ENCODE assay signal across 36 cellular contexts in genomic region chr2:21617885-21618434, GRCh38.
"Had no signal": no experiment of that assay in that cellular context is flagged by ENCODE, and none has a peak within 500 bp of the region (broad histone marks: within the 10 kb centered on the region; RNA-seq: fewer than 3 reads in every experiment).

No MANE protein-coding gene starts in this region.

- H3K27me3 ChIP-seq: adrenal gland, body of pancreas, brain microvascular endothelial cell, breast epithelium had no signal

- ATAC-seq: activated CD4-positive, alpha-beta T cell treated with anti-CD3 and anti-CD28 coated beads for 36 hours; activated CD4-positive, CD25-positive, alpha-beta regulatory T cell treated with anti-CD3 and anti-CD28 coated beads, Interleukin-2, amount 50 U/mL, for 24 hours; activated CD8-positive, alpha-beta memory T cell treated with anti-CD3 and anti-CD28 coated beads, Interleukin-2, amount 10 ng/mL, durations not matched to agents 7 days and 5 days; activated CD8-positive, alpha-beta T cell treated with anti-CD3 and anti-CD28 coated beads, Interleukin-2, amount 10 ng/mL, durations not matched to agents 7 days and 5 days; activated naive CD4-positive, alpha-beta T cell treated with anti-CD3 and anti-CD28 coated beads, Interleukin-2, amount 50 U/mL, for 72 hours; body of pancreas had no signal

- H3K9me3 Mint-ChIP-seq: activated CD4-positive, alpha-beta T cell treated with anti-CD3 and anti-CD28 coated beads, Interleukin-2, amount 10 ng/mL, durations not matched to agents 7 days and 5 days had no signal

- H3K4me3 ChIP-seq: adrenal gland, body of pancreas, breast epithelium had no signal

- H3K27ac ChIP-seq: adrenal gland, body of pancreas, brain microvascular endothelial cell, breast epithelium, VCaP had no signal

- FAIRE-seq: astrocyte, TTC549 had no signal

- DNase-seq: activated CD4-positive, alpha-beta memory T cell treated with anti-CD3 and anti-CD28 coated beads, Interleukin-2, amount 10 ng/mL, durations not matched to agents 7 days and 5 days; activated CD4-positive, alpha-beta T cell treated with anti-CD3 and anti-CD28 coated beads for 1 hour; activated CD4-positive, alpha-beta T cell treated with anti-CD3 and anti-CD28 coated beads for 36 hours; activated CD4-positive, alpha-beta T cell treated with anti-CD3 and anti-CD28 coated beads for 48 hours; activated CD4-positive, alpha-beta T cell treated with anti-CD3 and anti-CD28 coated beads, Interleukin-2, amount 10 ng/mL, durations not matched to agents 7 days and 5 days; activated CD4-positive, alpha-beta T cell treated with anti-CD3 and anti-CD28 coated beads, Interleukin-2, amount 50 U/mL, for 48 hours; activated CD4-positive, CD25-positive, alpha-beta regulatory T cell; activated CD8-positive, alpha-beta memory T cell treated with anti-CD3 and anti-CD28 coated beads for 24 hours; activated CD8-positive, alpha-beta memory T cell treated with anti-CD3 and anti-CD28 coated beads, Interleukin-2, amount 10 ng/mL, durations not matched to agents 7 days and 5 days; activated CD8-positive, alpha-beta memory T cell treated with anti-CD3 and anti-CD28 coated beads, Interleukin-2, amount 50 U/mL, for 48 hours; activated CD8-positive, alpha-beta T cell treated with anti-CD3 and anti-CD28 coated beads, Interleukin-2, amount 10 ng/mL, durations not matched to agents 7 days and 5 days; activated effector memory CD4-positive, alpha-beta T cell treated with Interleukin-2 at 50 U/mL for 16 hours; activated gamma-delta T cell; activated naive CD4-positive, alpha-beta T cell treated with anti-CD3 and anti-CD28 coated beads, Interleukin-2, amount 10 ng/mL, durations not matched to agents 7 days and 5 days; activated naive CD4-positive, alpha-beta T cell treated with Interleukin-2 at 50 U/mL for 16 hours; activated naive CD8-positive, alpha-beta T cell treated with anti-CD3 and anti-CD28 coated beads for 36 hours; activated T-cell treated with anti-CD3 and anti-CD28 coated beads, Interleukin-2, amount 50 U/mL, for 24 hours; activated T-cell treated with anti-CD3 and anti-CD28 coated beads, Interleukin-2, amount 50 U/mL, for 48 hours; adrenal gland; amniotic stem cell; aorta; body of pancreas; brain microvascular endothelial cell; central memory CD4-positive, alpha-beta T cell; T-helper 1 cell; T-helper 2 cell; T-helper 9 cell had no signal

- H3K4me3 Mint-ChIP-seq: activated CD4-positive, alpha-beta memory T cell treated with anti-CD3 and anti-CD28 coated beads, Interleukin-2, amount 10 ng/mL, durations not matched to agents 7 days and 5 days; activated CD4-positive, alpha-beta T cell treated with anti-CD3 and anti-CD28 coated beads for 36 hours; activated CD4-positive, alpha-beta T cell treated with anti-CD3 and anti-CD28 coated beads, Interleukin-2, amount 10 ng/mL, durations not matched to agents 7 days and 5 days; activated CD8-positive, alpha-beta memory T cell treated with anti-CD3 and anti-CD28 coated beads, Interleukin-2, amount 10 ng/mL, durations not matched to agents 7 days and 5 days; activated CD8-positive, alpha-beta T cell treated with anti-CD3 and anti-CD28 coated beads, Interleukin-2, amount 10 ng/mL, durations not matched to agents 7 days and 5 days; activated naive CD4-positive, alpha-beta T cell treated with anti-CD3 and anti-CD28 coated beads, Interleukin-2, amount 10 ng/mL, durations not matched to agents 7 days and 5 days; activated naive CD8-positive, alpha-beta T cell treated with anti-CD3 and anti-CD28 coated beads for 36 hours; activated T-cell treated with anti-CD3 and anti-CD28 coated beads, Interleukin-2, amount 50 U/mL, for 24 hours; T-helper 1 cell treated with Interleukin-12 subunit alpha and Interleukin-12 subunit beta and Interleukin-4 antibody, amounts not matched to agents 30 μg/mL and 1 μg/mL, for 36 hours; T-helper 2 cell treated with Interferon-gamma antibody and Interleukin-4, amounts not matched to agents 5 μg/mL and 100 μg/mL, for 36 hours had no signal

- H3K27me3 Mint-ChIP-seq: activated CD4-positive, alpha-beta memory T cell treated with anti-CD3 and anti-CD28 coated beads, Interleukin-2, amount 10 ng/mL, durations not matched to agents 7 days and 5 days; activated CD4-positive, alpha-beta T cell treated with anti-CD3 and anti-CD28 coated beads for 36 hours; activated CD4-positive, alpha-beta T cell treated with anti-CD3 and anti-CD28 coated beads, Interleukin-2, amount 10 ng/mL, durations not matched to agents 7 days and 5 days; activated CD8-positive, alpha-beta memory T cell treated with anti-CD3 and anti-CD28 coated beads, Interleukin-2, amount 10 ng/mL, durations not matched to agents 7 days and 5 days; activated naive CD4-positive, alpha-beta T cell treated with anti-CD3 and anti-CD28 coated beads, Interleukin-2, amount 10 ng/mL, durations not matched to agents 7 days and 5 days; activated naive CD8-positive, alpha-beta T cell treated with anti-CD3 and anti-CD28 coated beads for 36 hours; activated T-cell treated with anti-CD3 and anti-CD28 coated beads, Interleukin-2, amount 50 U/mL, for 24 hours had no signal

- H3K9me3 ChIP-seq: adrenal gland, body of pancreas had no signal

- H3K4me1 Mint-ChIP-seq: activated CD4-positive, alpha-beta memory T cell treated with anti-CD3 and anti-CD28 coated beads, Interleukin-2, amount 10 ng/mL, durations not matched to agents 7 days and 5 days; activated CD4-positive, alpha-beta T cell treated with anti-CD3 and anti-CD28 coated beads for 36 hours; activated CD4-positive, alpha-beta T cell treated with anti-CD3 and anti-CD28 coated beads, Interleukin-2, amount 10 ng/mL, durations not matched to agents 7 days and 5 days; activated CD8-positive, alpha-beta memory T cell treated with anti-CD3 and anti-CD28 coated beads, Interleukin-2, amount 10 ng/mL, durations not matched to agents 7 days and 5 days; activated naive CD4-positive, alpha-beta T cell treated with anti-CD3 and anti-CD28 coated beads, Interleukin-2, amount 10 ng/mL, durations not matched to agents 7 days and 5 days; activated naive CD8-positive, alpha-beta T cell treated with anti-CD3 and anti-CD28 coated beads for 36 hours had no signal

- H3K4me1 ChIP-seq: adrenal gland, body of pancreas, breast epithelium had no signal

- H3K27ac Mint-ChIP-seq: activated CD4-positive, alpha-beta memory T cell treated with anti-CD3 and anti-CD28 coated beads, Interleukin-2, amount 10 ng/mL, durations not matched to agents 7 days and 5 days; activated CD4-positive, alpha-beta T cell treated with anti-CD3 and anti-CD28 coated beads for 36 hours; activated CD4-positive, alpha-beta T cell treated with anti-CD3 and anti-CD28 coated beads, Interleukin-2, amount 10 ng/mL, durations not matched to agents 7 days and 5 days; activated CD8-positive, alpha-beta memory T cell treated with anti-CD3 and anti-CD28 coated beads, Interleukin-2, amount 10 ng/mL, durations not matched to agents 7 days and 5 days; activated CD8-positive, alpha-beta T cell treated with anti-CD3 and anti-CD28 coated beads, Interleukin-2, amount 10 ng/mL, durations not matched to agents 7 days and 5 days; activated naive CD4-positive, alpha-beta T cell treated with anti-CD3 and anti-CD28 coated beads, Interleukin-2, amount 10 ng/mL, durations not matched to agents 7 days and 5 days; activated naive CD4-positive, alpha-beta T cell treated with anti-CD3 and anti-CD28 coated beads, Interleukin-2, amount 50 U/mL, for 72 hours; activated naive CD8-positive, alpha-beta T cell treated with anti-CD3 and anti-CD28 coated beads for 36 hours; activated T-cell treated with anti-CD3 and anti-CD28 coated beads, Interleukin-2, amount 50 U/mL, for 24 hours; activated T-helper 2 cell treated with anti-CD3 and anti-CD28 coated beads, Interferon-gamma antibody, Interleukin-2, Interleukin-4, amounts not matched to agents 10 μg/mL and 5 μg/mL and 100 μg/mL, durations not matched to agents 14 hours and 24 hours and 36 hours; T-helper 1 cell treated with Interleukin-12 subunit alpha and Interleukin-12 subunit beta and Interleukin-4 antibody, amounts not matched to agents 30 μg/mL and 1 μg/mL, for 36 hours; T-helper 2 cell treated with Interferon-gamma antibody and Interleukin-4, amounts not matched to agents 5 μg/mL and 100 μg/mL, for 36 hours had no signal

- H3K36me3 Mint-ChIP-seq: activated CD8-positive, alpha-beta memory T cell treated with anti-CD3 and anti-CD28 coated beads, Interleukin-2, amount 10 ng/mL, durations not matched to agents 7 days and 5 days; activated naive CD4-positive, alpha-beta T cell treated with anti-CD3 and anti-CD28 coated beads, Interleukin-2, amount 10 ng/mL, durations not matched to agents 7 days and 5 days; activated naive CD4-positive, alpha-beta T cell treated with anti-CD3 and anti-CD28 coated beads, Interleukin-2, amount 50 U/mL, for 72 hours; activated naive CD8-positive, alpha-beta T cell treated with anti-CD3 and anti-CD28 coated beads for 36 hours had no signal

- H3K36me3 ChIP-seq: adrenal gland, brain microvascular endothelial cell, breast epithelium had no signal
